Comparison of ENCODE assay signal across 30 cellular contexts in genomic region chr14:52365071-52365470, GRCh38. TPM values are rescaled to one million over a fixed set of nuclear protein-coding genes. Genes with fewer than 3 reads are reported as not detected.
DNase-seq lines count a peak whose midpoint lies in the region; ATAC-seq, FAIRE-seq and TF ChIP-seq lines count a peak whose summit lies in the region.
"Had no signal": no experiment of that assay in that cellular context is flagged by ENCODE, and none has a peak within 500 bp of the region (broad histone marks: within the 10 kb centered on the region; RNA-seq: fewer than 3 reads in every experiment).

No MANE protein-coding gene starts in this region.

- no peak overlapping the region for H3K18ac ChIP-seq in IMR-90 (ENCODE audit: low read depth, low read length)

- H3K27me3 Mint-ChIP-seq in nephron (ENCODE audit: low read depth), result no peaks in the 10 kb centered on the region
- H3K27me3 Mint-ChIP-seq: progenitor cell of endocrine pancreas had no signal

- H3K4ac ChIP-seq in IMR-90 (ENCODE audit: low read depth, low read length), result no peak overlapping the region

- DNase-seq in AG08395 (ENCODE audit: low spot score), result peak; percentile 54
- DNase-seq in IMR-90, result peak; percentile 57
- peak; percentile 12 for DNase-seq in bronchial epithelial cell (ENCODE audit: low read depth)
- DNase-seq in GM13977 (ENCODE audit: low spot score), result no peak
- no peak for DNase-seq in NCI-H2081 (lab: John Stamatoyannopoulos, UW)
- DNase-seq in frontal cortex (ENCODE audit: low spot score in 2 of 2), result no peak
- DNase-seq: activated CD4-positive, alpha-beta T cell treated with anti-CD3 and anti-CD28 coated beads, Interleukin-2, amount 50 U/mL, for 4 hours; activated naive CD4-positive, alpha-beta T cell treated with anti-CD3 and anti-CD28 coated beads, Interleukin-2, amount 10 ng/mL, durations not matched to agents 7 days and 5 days; CD4-positive, CD25-positive, alpha-beta regulatory T cell; colonic mucosa; effector memory CD4-positive, alpha-beta T cell; erythroblast; H9; hypothalamus; immature natural killer cell; NCI-H146; right lobe of liver; stimulated activated CD4-positive, alpha-beta T cell treated with anti-CD3 and anti-CD28 coated beads, Interleukin-4, amount 100 ng/mL, for 4 hours; upper lobe of right lung had no signal

- no peak for TF ChIP-seq RAD21 in IMR-90 (IDR thresholded peaks at IDR 0.05; ENCODE audit: low read length)

- H2AFZ ChIP-seq in IMR-90 (replicated peaks; ENCODE audit: low read length, poor library complexity), result no peak overlapping the region

- H3K36me3 ChIP-seq in IMR-90 (ENCODE audit: control insufficient read depth, insufficient read depth, low read length) (no peaks in the 10 kb centered on the region), bronchial epithelial cell (ENCODE audit: control insufficient read depth, insufficient read depth, low read length) (no peaks in the 10 kb centered on the region)
- H3K36me3 ChIP-seq: cardiac muscle cell, colonic mucosa, neutrophil, right lobe of liver, upper lobe of right lung had no signal

- no peak overlapping the region for H2BK20ac ChIP-seq in IMR-90 (ENCODE audit: low read depth, low read length)

- no peak for TF ChIP-seq CTCF in IMR-90 (conservative IDR thresholded peaks at IDR 0.05; ENCODE audit: low read depth, low read length)
- TF ChIP-seq CTCF in bronchial epithelial cell (IDR thresholded peaks at IDR 0.05; ENCODE audit: insufficient read depth, low read length, severe bottlenecking), result no peak
- no peak for TF ChIP-seq CTCF in nephron (IDR thresholded peaks at IDR 0.05; ENCODE audit: unreplicated experiment in 3 of 3)
- TF ChIP-seq CTCF in GM13977 (IDR thresholded peaks at IDR 0.05; ENCODE audit: extremely low read depth, insufficient read depth, missing control alignments), result no peak

- no peak overlapping the region for H2BK5ac ChIP-seq in IMR-90 (ENCODE audit: low read depth, low read length, poor library complexity, severe bottlenecking)

- intact Hi-C loops in IMR-90 (cut with micrococcal nuclease), result loop anchor here (2.0 kb wide), 1 partner anchor 16 kb away; no protein-coding TSS in a partner anchor

- no peaks in the 10 kb centered on the region for H4K20me1 ChIP-seq in IMR-90 (ENCODE audit: insufficient read depth, low read length)

- POLR2A ChIA-PET in IMR-90 (lab: Charles Lee; ENCODE audit: unreplicated experiment), result no interaction called here

- FAIRE-seq in bronchial epithelial cell (lab: Jason Lieb, UNC) (no peak), frontal cortex (lab: Jason Lieb, UNC) (no peak)
- FAIRE-seq: D721Med had no signal

- H3K23ac ChIP-seq in IMR-90 (ENCODE audit: low read depth, low read length), result no peak overlapping the region; the same call in 1 of the 2 replicates

- ATAC-seq in IMR-90 (ENCODE audit: low read depth), result no peak; the same call in 1 of the 2 replicates
- ATAC-seq in HG03460 (IDR thresholded peaks at IDR 0.05; ENCODE audit: unreplicated experiment), result no peak
- ATAC-seq: right lobe of liver; stimulated activated memory B cell treated with anti-CD40 and anti-IgM and Interleukin-4, amounts not matched to agents 10 μg/mL and 1 μg/mL and 100 μg/mL, for 72 hours; upper lobe of right lung had no signal

- H3K9ac ChIP-seq in IMR-90 (ENCODE audit: low read depth, low read length), result no peak overlapping the region
- H3K9ac ChIP-seq: KMS-11 had no signal

- no peaks in the 10 kb centered on the region for H3K36me3 Mint-ChIP-seq in nephron (ENCODE audit: low read depth)
- H3K36me3 Mint-ChIP-seq: CD4-positive, CD25-positive, alpha-beta regulatory T cell; immature natural killer cell; memory B cell; stimulated activated memory B cell treated with anti-CD40 and anti-IgM and Interleukin-4, amounts not matched to agents 10 μg/mL and 1 μg/mL and 100 μg/mL, for 72 hours had no signal

- H2BK15ac ChIP-seq in IMR-90 (ENCODE audit: low read depth, low read length), result no peak overlapping the region

- H3K4me2 ChIP-seq in IMR-90 (ENCODE audit: low read depth, low read length), result no peak overlapping the region
- H3K4me2 ChIP-seq: KMS-11 had no signal

- no peak overlapping the region for H4K8ac ChIP-seq in IMR-90 (ENCODE audit: low read depth in 2 of 2, low read length in 2 of 2)

- no peaks in the 10 kb centered on the region for H3K9me3 ChIP-seq in IMR-90 (ENCODE audit: control insufficient read depth, insufficient read depth, low read length)
- H3K9me3 ChIP-seq: colonic mucosa, neutrophil, right lobe of liver, upper lobe of right lung had no signal

- H3K79me1 ChIP-seq in IMR-90 (ENCODE audit: low read depth in 1 of 2, low read length in 2 of 2), result no peaks in the 10 kb centered on the region

- peaks cover 34% of the 10 kb centered on the region for H3K4me1 Mint-ChIP-seq in nephron
- H3K4me1 Mint-ChIP-seq: H9; immature natural killer cell; memory B cell; stimulated activated memory B cell treated with anti-CD40 and anti-IgM and Interleukin-4, amounts not matched to agents 10 μg/mL and 1 μg/mL and 100 μg/mL, for 72 hours had no signal

- in situ Hi-C loops in IMR-90 (cut with MboI; ENCODE audit: low sequenced_read_pairs), result no loop called here
- in situ Hi-C loops in GM13977 (cut with MboI; ENCODE audit: low pct_unique_long_range_greater_than_20kb, low sequenced_read_pairs, unreplicated experiment), result no loop called here

- peaks cover 9% of the 10 kb centered on the region for H3K4me1 ChIP-seq in IMR-90 (ENCODE audit: control insufficient read depth, insufficient read depth, low read length)
- H3K4me1 ChIP-seq: colonic mucosa, right lobe of liver had no signal

- H2AK9ac ChIP-seq in IMR-90 (replicated peaks; ENCODE audit: low read depth, low read length, poor library complexity), result no peak overlapping the region

- no peak overlapping the region for H3K56ac ChIP-seq in IMR-90 (ENCODE audit: extremely low read depth, insufficient read depth, low read length)

- CTCF ChIA-PET in IMR-90 (lab: Yijun Ruan, JAX), result no interaction called here

- no peak overlapping the region for H3K4me3 Mint-ChIP-seq in nephron
- H3K4me3 Mint-ChIP-seq: activated naive CD4-positive, alpha-beta T cell treated with anti-CD3 and anti-CD28 coated beads, Interleukin-2, amount 10 ng/mL, durations not matched to agents 7 days and 5 days; activated T-helper 1 cell treated with anti-CD3 and anti-CD28 coated beads, Interleukin-12 subunit alpha, Interleukin-12 subunit beta, Interleukin-2, Interleukin-4 antibody, amounts not matched to agents 30 ng/mL and 10 ng/mL and 1 ng/mL, durations not matched to agents 14 hours and 24 hours and 36 hours; CD4-positive, CD25-positive, alpha-beta regulatory T cell; H9; immature natural killer cell; memory B cell; stimulated activated memory B cell treated with anti-CD40 and anti-IgM and Interleukin-4, amounts not matched to agents 10 μg/mL and 1 μg/mL and 100 μg/mL, for 72 hours had no signal

- no peak for TF ChIP-seq POLR2A in IMR-90 (IDR thresholded peaks at IDR 0.05; ENCODE audit: low read depth, low read length)

- no peak overlapping the region for H3K27ac ChIP-seq in IMR-90 (ENCODE audit: insufficient read depth, low read length)
- H3K27ac ChIP-seq: 22Rv1, cardiac muscle cell, colonic mucosa, KMS-11, right lobe of liver, upper lobe of right lung had no signal

- no peak overlapping the region for H3K4me3 ChIP-seq in IMR-90 (ENCODE audit: insufficient read depth, low read depth, low read length)
- no peak overlapping the region for H3K4me3 ChIP-seq in bronchial epithelial cell (ENCODE audit: low read depth, low read length)
- H3K4me3 ChIP-seq: cardiac muscle cell, colonic mucosa, right lobe of liver, upper lobe of right lung had no signal

- dilution Hi-C loops in IMR-90 (cut with HindIII; ENCODE audit: low sequenced_read_pairs, unreplicated experiment), result no loop called here

- no peak overlapping the region for H4K91ac ChIP-seq in IMR-90 (ENCODE audit: insufficient read depth, low read depth, low read length)

- H3K27me3 ChIP-seq in IMR-90 (ENCODE audit: control insufficient read depth, insufficient read depth, low read length) (0 out of 2 replicates have a peak, but pooled peaks cover 2% of the 10 kb centered on the region), bronchial epithelial cell (ENCODE audit: control insufficient read depth, insufficient read depth, low read length) (no peaks in the 10 kb centered on the region)
- H3K27me3 ChIP-seq: cardiac muscle cell, colonic mucosa, right lobe of liver, upper lobe of right lung had no signal

- H3K27ac Mint-ChIP-seq in nephron, result peak overlapping the region in 2 of 3 experiments; percentile 26 to 85
- H3K27ac Mint-ChIP-seq: activated naive CD4-positive, alpha-beta T cell treated with anti-CD3 and anti-CD28 coated beads, Interleukin-2, amount 10 ng/mL, durations not matched to agents 7 days and 5 days; activated T-helper 1 cell treated with anti-CD3 and anti-CD28 coated beads, Interleukin-12 subunit alpha, Interleukin-12 subunit beta, Interleukin-2, Interleukin-4 antibody, amounts not matched to agents 30 ng/mL and 10 ng/mL and 1 ng/mL, durations not matched to agents 14 hours and 24 hours and 36 hours; H9; immature natural killer cell; memory B cell; progenitor cell of endocrine pancreas; stimulated activated memory B cell treated with anti-CD40 and anti-IgM and Interleukin-4, amounts not matched to agents 10 μg/mL and 1 μg/mL and 100 μg/mL, for 72 hours had no signal

- no peak overlapping the region for H4K5ac ChIP-seq in IMR-90 (ENCODE audit: low read depth, low read length)

- peaks cover 11% of the 10 kb centered on the region; the same call in 1 of the 2 replicates for H3K9me1 ChIP-seq in IMR-90 (ENCODE audit: insufficient read depth, low read length)

- H3K9me3 Mint-ChIP-seq in nephron, result no peaks in the 10 kb centered on the region
- H3K9me3 Mint-ChIP-seq: activated naive CD4-positive, alpha-beta T cell treated with anti-CD3 and anti-CD28 coated beads, Interleukin-2, amount 10 ng/mL, durations not matched to agents 7 days and 5 days; H9; immature natural killer cell; memory B cell; stimulated activated memory B cell treated with anti-CD40 and anti-IgM and Interleukin-4, amounts not matched to agents 10 μg/mL and 1 μg/mL and 100 μg/mL, for 72 hours had no signal

- H3K14ac ChIP-seq in IMR-90 (replicated peaks; ENCODE audit: low read depth, low read length), result no peak overlapping the region; the same call in 1 of the 2 replicates

- no peak overlapping the region; the same call in 1 of the 2 replicates for H2AK5ac ChIP-seq in IMR-90 (ENCODE audit: low read depth, low read length)

- no TSS peak for BruUV-seq in IMR-90 (replicated peaks; lab: Mats Ljungman, UMichigan)

- no CpG with 5 or more reads among the region's 1 CpG for WGBS in IMR-90 (ENCODE audit: extremely low coverage in 2 of 2, insufficient read length in 1 of 2), 2 experiments

- no peak overlapping the region; the same call in 1 of the 2 replicates for H2BK120ac ChIP-seq in IMR-90 (ENCODE audit: low read depth, low read length)

TF ChIP-seq in IMR-90, 13 proteins besides CTCF, POLR2A, EP300 and RAD21 (continues in another document):
- TF ChIP-seq RFX5 (IDR thresholded peaks at IDR 0.05; ENCODE audit: low read depth, low read length), result no peak

RNA-seq across cellular contexts. Expression of gene PTGER2, which starts 51.0 kb away (rescaled TPM):
- total RNA-seq in IMR-90 (2012; rRNA removed) (24.7 and 33.6 TPM in 2 replicates), bronchial epithelial cell (under 0.01 TPM in 1 of 2 replicates, not detected in the other), frontal cortex (under 0.01 TPM)
- polyA plus RNA-seq in IMR-90 (2012; rRNA removed), result 58.5 and 59.4 TPM in 2 replicates
- 23.6 and 49.1 TPM in 2 replicates for polyA plus RNA-seq in IMR-90 (2012; cell fraction: cytosol; rRNA removed)
- 12.4 and 18.8 TPM in 2 replicates for polyA plus RNA-seq in IMR-90 (2012; cell fraction: nucleus; rRNA removed; ENCODE audit: low replicate concordance)
- total RNA-seq: cardiac muscle cell had no signal
- polyA plus RNA-seq: cardiac muscle cell had no signal

Comparison
In these comparisons a context has a peak if more than half of its experiments do, and no peak if none do; other contexts are left out.
1. DNase-seq: peak in AG08395 (single experiment), IMR-90 (single experiment) and bronchial epithelial cell (single experiment); none in GM13977 (single experiment), NCI-H2081 (0 of 2) and frontal cortex (0 of 2).
2. RNA of gene PTGER2, which starts 51.0 kb away (total RNA-seq): 24.7 to 33.6 TPM in IMR-90; under 0.01 TPM in bronchial epithelial cell and under 0.01 TPM in frontal cortex (single experiment); every median in the first group is over 10 times any median in the second.